ENCODE assay signal across 8 cellular contexts in the genomic region with DNA sequence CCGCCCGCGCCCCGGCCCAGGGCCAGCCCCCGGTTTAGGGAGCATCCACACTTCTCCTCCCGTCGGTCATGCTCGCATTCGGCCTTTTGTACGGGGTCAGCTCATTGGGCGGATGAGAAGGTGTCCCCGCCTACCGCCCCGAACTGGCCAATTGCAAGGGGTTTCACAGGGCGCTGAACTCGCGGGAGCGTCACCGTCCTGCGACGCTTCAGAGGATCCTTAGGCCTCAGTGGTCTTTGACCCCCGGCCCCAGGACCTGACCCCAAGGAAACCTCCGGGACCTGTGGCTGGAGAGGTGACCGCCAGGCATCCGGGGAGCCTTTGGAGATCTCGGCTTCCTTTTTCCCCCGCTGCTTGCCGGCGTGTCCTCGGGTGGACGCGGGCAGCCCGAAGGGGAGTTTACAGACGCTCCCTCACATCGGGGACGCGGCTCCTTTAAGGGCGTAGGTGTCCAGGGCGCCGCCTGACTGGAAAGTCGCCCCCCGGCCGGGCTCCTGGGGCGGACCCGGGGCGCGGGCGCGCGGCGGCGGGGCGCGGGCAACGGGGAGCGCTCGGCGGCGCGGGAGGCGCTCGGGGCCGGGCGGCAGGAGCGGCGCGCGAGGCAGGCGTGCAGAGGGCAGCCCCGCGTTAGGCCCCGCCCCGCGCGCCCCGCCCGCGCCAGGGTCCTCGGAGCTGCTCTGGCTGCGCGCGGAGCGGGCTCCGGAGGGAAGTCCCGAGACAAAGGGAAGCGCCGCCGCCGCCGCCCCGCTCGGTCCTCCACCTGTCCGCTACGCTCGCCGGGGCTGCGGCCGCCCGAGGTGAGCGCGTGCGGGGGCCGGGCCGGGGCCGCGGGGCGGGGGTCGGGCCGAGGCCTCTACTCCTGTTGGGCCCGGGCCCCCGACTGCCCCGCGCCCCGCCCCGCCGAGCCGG. TPM values are rescaled to one million over a fixed set of nuclear protein-coding genes. Genes with fewer than 3 reads are reported as not detected.
DNase-seq lines count a peak whose midpoint lies in the region; ATAC-seq and TF ChIP-seq lines count a peak whose summit lies in the region.

UBE2I (plus strand) TSS at position 660 of the 909 bp plus-strand sequence. CDS start 4,395 bp downstream, outside the sequence.

- CTCF ChIA-PET in activated B cell treated with CpG ODN at 0.5 μM for 24 hours (lab: Charles Lee), result interaction anchor here (1.0 kb wide), 1 partner anchor 8 kb away, joined by 3 read pairs; no protein-coding TSS in a partner anchor

- no peak for TF ChIP-seq CTCF in activated B cell treated with CpG ODN at 0.5 μM for 24 hours (IDR thresholded peaks at IDR 0.05)
- no peak for TF ChIP-seq CTCF in cardiac fibroblast (IDR thresholded peaks at IDR 0.05; ENCODE audit: low read depth, low read length)
- TF ChIP-seq CTCF in smooth muscle cell (IDR thresholded peaks at IDR 0.05; ENCODE audit: borderline replicate concordance, insufficient read depth, poor library complexity, severe bottlenecking), result no peak

- H3K9me3 Mint-ChIP-seq in activated B cell treated with CpG ODN at 0.5 μM for 24 hours, result no peaks in the 10 kb centered on the region

- POLR2A ChIA-PET in activated B cell treated with CpG ODN at 0.5 μM for 24 hours (lab: Charles Lee), result interaction anchor here (0.6 to 3.0 kb wide), 23 partner anchors 8 to 1364 kb away, joined by 3 to 26 read pairs (median 3); partner anchors contain the start of genes NUBP2, RPS2, SPSB3 and TRAF7

- peak within 1 kb of the TSS; percentile 97 for H3K4me2 ChIP-seq in smooth muscle cell

- H3K27me3 ChIP-seq in smooth muscle cell (ENCODE audit: low read depth), result no peaks in the 10 kb centered on the region

- H3K9ac ChIP-seq in smooth muscle cell (ENCODE audit: low read depth), result peak within 1 kb of the TSS; percentile 99

- WGBS in smooth muscle cell (ENCODE audit: low lambda C conversion rate), result under 1% methylated on average over 48 of the region's 117 CpGs

- H4K20me1 ChIP-seq in smooth muscle cell (ENCODE audit: low read depth), result peaks cover 43% of the 10 kb centered on the region

- peaks cover 30% of the 10 kb centered on the region for H3K36me3 Mint-ChIP-seq in activated B cell treated with CpG ODN at 0.5 μM for 24 hours (ENCODE audit: low read depth)

- peaks cover 67% of the 10 kb centered on the region for H3K4me1 Mint-ChIP-seq in activated B cell treated with CpG ODN at 0.5 μM for 24 hours

- peaks cover 15% of the 10 kb centered on the region for H3K4me1 ChIP-seq in smooth muscle cell (ENCODE audit: low read depth)

- peak; percentile 71 for ATAC-seq in GM18909 (IDR thresholded peaks at IDR 0.05; ENCODE audit: poor library complexity, unreplicated experiment)
- ATAC-seq in HG03175 (IDR thresholded peaks at IDR 0.05; ENCODE audit: unreplicated experiment), result peak; percentile 70
- ATAC-seq in activated B cell treated with CpG ODN at 0.5 μM for 24 hours (ENCODE audit: low read depth), result peak; percentile 69

- peak within 1 kb of the TSS; percentile 96 for H3K27ac ChIP-seq in smooth muscle cell (ENCODE audit: low read depth)

- intact Hi-C loops in activated B cell treated with CpG ODN at 0.5 μM for 24 hours (cut with micrococcal nuclease), result loop anchor here (1.0 to 5.0 kb wide), 5 partner anchors 23 to 474 kb away; partner anchors contain the start of genes NUBP2, SPSB3 and UQCC4

- H3K9me3 ChIP-seq in smooth muscle cell (replicated peaks; ENCODE audit: low read depth), result no peaks in the 10 kb centered on the region

- H3K4me3 ChIP-seq in cardiac fibroblast (replicated peaks in 1 of 2; ENCODE audit: low read depth in 2 of 2, low read length in 2 of 2), result peak within 1 kb of the TSS; percentile 74 to 75
- H3K4me3 ChIP-seq in smooth muscle cell, result peak within 1 kb of the TSS; percentile 74

- H3K36me3 ChIP-seq in smooth muscle cell (ENCODE audit: low read depth), result no peaks in the 10 kb centered on the region

- peak within 1 kb of the TSS; percentile 100 for H3K27ac Mint-ChIP-seq in activated B cell treated with CpG ODN at 0.5 μM for 24 hours

- H3K4me3 Mint-ChIP-seq in activated B cell treated with CpG ODN at 0.5 μM for 24 hours, result peak within 1 kb of the TSS; percentile 98

- no peaks in the 10 kb centered on the region for H3K27me3 Mint-ChIP-seq in activated B cell treated with CpG ODN at 0.5 μM for 24 hours

- H2AFZ ChIP-seq in smooth muscle cell (ENCODE audit: low read depth), result peak within 1 kb of the TSS; percentile 88

- DNase-seq in AG08395 (ENCODE audit: low spot score), result peak; percentile 99
- peak; percentile 99 for DNase-seq in NCI-H345 (lab: John Stamatoyannopoulos, UW)
- DNase-seq in activated B cell treated with CpG ODN at 0.5 μM for 24 hours, result peak; percentile 98
- peak; percentile 99 for DNase-seq in cardiac fibroblast (ENCODE audit: low read depth in 2 of 2)
- peak; percentile 93 for DNase-seq in iPS-NIHi7 (ENCODE audit: extremely low spot score)
- peak; percentile 99 for DNase-seq in smooth muscle cell (lab: John Stamatoyannopoulos, UW; ENCODE audit: unreplicated experiment)

- H3F3A ChIP-seq in smooth muscle cell (ENCODE audit: low read depth), result peaks cover 5% of the 10 kb centered on the region

- H3K79me2 ChIP-seq in smooth muscle cell (ENCODE audit: low read depth), result peaks cover 44% of the 10 kb centered on the region

RNA-seq across cellular contexts. Expression of gene UBE2I, which starts in this region (rescaled TPM):
- total RNA-seq in activated B cell treated with CpG ODN at 0.5 μM for 24 hours (220 and 240 TPM in 2 replicates), smooth muscle cell (51.5 and 95.9 TPM in 2 replicates)
- polyA plus RNA-seq in smooth muscle cell, result 169 and 180 TPM in 2 replicates

Comparison
In these comparisons a context has a peak if more than half of its experiments do, and no peak if none do; other contexts are left out.
1. Peak in every context shown above with its lines: DNase-seq, ATAC-seq, H3K4me3 ChIP-seq and H3K27ac ChIP-seq.